Comparison of ENCODE assay signal across 2 cellular contexts in the genomic region with DNA sequence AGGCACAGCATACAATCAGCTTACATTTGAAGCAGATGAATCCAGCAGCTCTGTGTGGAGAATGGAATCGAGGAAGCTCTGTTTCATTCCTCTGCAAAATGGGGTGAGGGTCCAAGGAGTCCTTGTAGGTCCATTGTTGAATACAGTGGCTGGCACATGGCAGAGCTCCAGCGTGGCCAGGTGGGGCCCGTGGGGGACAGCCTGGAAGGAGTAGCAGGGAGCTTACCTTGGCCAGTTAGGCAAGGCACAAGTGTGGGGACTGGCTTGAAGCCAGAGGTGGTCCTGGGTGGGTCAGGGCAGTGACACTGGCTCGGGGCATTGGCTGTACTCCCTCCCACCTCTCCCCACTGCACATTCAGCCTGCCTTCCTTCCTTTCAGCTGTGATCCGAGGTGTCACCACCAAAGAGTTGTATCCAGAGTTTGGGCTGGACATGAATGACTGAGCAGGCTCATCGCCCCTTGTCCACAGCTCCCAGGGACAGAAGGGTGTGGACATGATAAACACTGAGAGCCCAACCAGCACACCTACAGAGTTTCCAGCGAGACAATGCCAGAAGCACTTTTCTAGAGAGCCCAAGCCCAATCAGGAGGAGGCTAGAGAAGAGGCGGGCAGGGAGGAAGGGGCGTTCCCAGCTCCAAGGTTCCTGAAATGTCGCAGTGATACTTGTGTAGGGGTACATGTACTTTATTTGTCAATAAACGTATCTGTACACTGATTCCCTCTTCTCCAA.
TF ChIP-seq lines count a peak whose summit lies in the region.

No MANE protein-coding gene starts in this region.

TF ChIP-seq in HEK293, 187 proteins besides CTCF, POLR2A, EP300 and RAD21:
- TF ChIP-seq, protein P1, sequence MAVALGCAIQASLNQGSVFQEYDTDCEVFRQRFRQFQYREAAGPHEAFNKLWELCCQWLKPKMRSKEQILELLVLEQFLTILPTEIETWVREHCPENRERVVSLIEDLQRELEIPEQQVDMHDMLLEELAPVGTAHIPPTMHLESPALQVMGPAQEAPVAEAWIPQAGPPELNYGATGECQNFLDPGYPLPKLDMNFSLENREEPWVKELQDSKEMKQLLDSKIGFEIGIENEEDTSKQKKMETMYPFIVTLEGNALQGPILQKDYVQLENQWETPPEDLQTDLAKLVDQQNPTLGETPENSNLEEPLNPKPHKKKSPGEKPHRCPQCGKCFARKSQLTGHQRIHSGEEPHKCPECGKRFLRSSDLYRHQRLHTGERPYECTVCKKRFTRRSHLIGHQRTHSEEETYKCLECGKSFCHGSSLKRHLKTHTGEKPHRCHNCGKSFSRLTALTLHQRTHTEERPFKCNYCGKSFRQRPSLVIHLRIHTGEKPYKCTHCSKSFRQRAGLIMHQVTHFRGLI (tag by site-specific recombination; IDR thresholded peaks at IDR 0.05): peak; percentile 58; the same call in 1 of the 2 replicates
- no peak for TF ChIP-seq ZNF266 (tag by site-specific recombination; IDR thresholded peaks at IDR 0.05; ENCODE audit: low read depth)
TF ChIP-seq in HEK293: peak in this region for 1.

TF ChIP-seq in K562, 482 proteins besides CTCF, POLR2A, EP300 and RAD21:
- TF ChIP-seq IFI16 (CRISPR knock-in tag; IDR thresholded peaks at IDR 0.05) (no peak), ZFPM2 (CRISPR knock-in tag; IDR thresholded peaks at IDR 0.05) (no peak), ZNF133 (CRISPR knock-in tag; IDR thresholded peaks at IDR 0.05) (0 out of 2 replicates have a peak, but pooled peaks have one; percentile 40), ZNF696 (CRISPR knock-in tag; conservative IDR thresholded peaks at IDR 0.05) (no peak), CBFA2T2 (conservative IDR thresholded peaks at IDR 0.05) (no peak), CHD7 (IDR thresholded peaks at IDR 0.05; ENCODE audit: low read depth, low read length) (no peak), ZFP36 (IDR thresholded peaks at IDR 0.05; ENCODE audit: low read depth, low read length, partially characterized antibody) (no peak), NUFIP1 (IDR thresholded peaks at IDR 0.05; ENCODE audit: partially characterized antibody) (no peak), RFX7 (CRISPR knock-in tag; IDR thresholded peaks at IDR 0.05) (no peak), TAL1 (IDR thresholded peaks at IDR 0.05) (no peak), RBFOX2 (IDR thresholded peaks at IDR 0.05; ENCODE audit: low read depth, low read length) (peak; percentile 46), POLR3A (IDR thresholded peaks at IDR 0.05; ENCODE audit: borderline replicate concordance, extremely low read depth, insufficient read depth, insufficient read length) (no peak), ZSCAN29 (IDR thresholded peaks at IDR 0.05) (no peak), ILF3 (IDR thresholded peaks at IDR 0.05; ENCODE audit: borderline replicate concordance) (no peak), HNRNPUL1 (IDR thresholded peaks at IDR 0.05; ENCODE audit: low read length) (no peak), SMC3 (conservative IDR thresholded peaks at IDR 0.05; ENCODE audit: insufficient read depth, low read depth, low read length) (no peak), GATA2 (CRISPR knock-in tag; IDR thresholded peaks at IDR 0.05) (no peak), ZBTB7A (IDR thresholded peaks at IDR 0.05; ENCODE audit: borderline replicate concordance, control insufficient read depth, low read depth, low read length) (peak; percentile 31; the same call in 1 of the 2 replicates), NELFE (IDR thresholded peaks at IDR 0.05; ENCODE audit: insufficient read depth, insufficient read length) (no peak), CAMTA2 (CRISPR knock-in tag; conservative IDR thresholded peaks at IDR 0.05) (no peak), ZBTB8A (IDR thresholded peaks at IDR 0.05; ENCODE audit: partially characterized antibody) (no peak), SAFB (IDR thresholded peaks at IDR 0.05; ENCODE audit: borderline replicate concordance, low read depth, low read length) (no peak), ZNF699 (CRISPR knock-in tag; IDR thresholded peaks at IDR 0.05; ENCODE audit: insufficient replicate concordance) (no peak), NCOA2 (IDR thresholded peaks at IDR 0.05; ENCODE audit: partially characterized antibody in 2 of 2) (no peak), MEF2D (tag; conservative IDR thresholded peaks at IDR 0.05; ENCODE audit: low read depth) (no peak), TOE1 (IDR thresholded peaks at IDR 0.05; ENCODE audit: borderline replicate concordance) (no peak), TOE1 (CRISPR knock-in tag; IDR thresholded peaks at IDR 0.05; ENCODE audit: borderline replicate concordance, low read depth) (no peak), RNF2 (IDR thresholded peaks at IDR 0.05) (no peak), ZBTB11 (CRISPR knock-in tag; IDR thresholded peaks at IDR 0.05) (no peak), NR4A1 (CRISPR knock-in tag; IDR thresholded peaks at IDR 0.05) (0 out of 2 replicates have a peak, but pooled peaks have one; percentile 22), NR4A1 (tag; IDR thresholded peaks at IDR 0.05) (no peak), CBX3 (IDR thresholded peaks at IDR 0.05; ENCODE audit: borderline replicate concordance in 1 of 2, low read length in 2 of 2) (no peak)
- TF ChIP-seq, protein P2, sequence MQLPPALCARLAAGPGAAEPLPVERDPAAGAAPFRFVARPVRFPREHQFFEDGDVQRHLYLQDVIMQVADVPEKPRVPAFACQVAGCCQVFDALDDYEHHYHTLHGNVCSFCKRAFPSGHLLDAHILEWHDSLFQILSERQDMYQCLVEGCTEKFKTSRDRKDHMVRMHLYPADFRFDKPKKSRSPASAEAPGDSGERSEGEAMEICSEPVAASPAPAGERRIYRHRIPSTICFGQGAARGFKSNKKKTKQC (CRISPR knock-in tag; IDR thresholded peaks at IDR 0.05): no peak
